9 cellular contexts compared by ENCODE assay signal in genomic region chr17:11986939-11987329, GRCh38. TPM values are rescaled to one million over a fixed set of nuclear protein-coding genes. Genes with fewer than 3 reads are reported as not detected.
DNase-seq lines count a peak whose midpoint lies in the region; ATAC-seq, FAIRE-seq and TF ChIP-seq lines count a peak whose summit lies in the region.
"Had no signal": no experiment of that assay in that cellular context is flagged by ENCODE, and none has a peak within 500 bp of the region (broad histone marks: within the 10 kb centered on the region; RNA-seq: fewer than 3 reads in every experiment).

No MANE protein-coding gene starts in this region.

- H3K36me3 Mint-ChIP-seq in activated T-cell treated with anti-CD3 and anti-CD28 coated beads, Interleukin-2, amount 50 U/mL, for 4 hours (ENCODE audit: insufficient read depth): peaks cover 54% of the 10 kb centered on the region
- H3K36me3 Mint-ChIP-seq in immature natural killer cell: peaks cover 28 to 70% (median 47%) of the 10 kb centered on the region in 3 donors

- no peak for TF ChIP-seq POLR2A in A549 (IDR thresholded peaks at IDR 0.05; ENCODE audit: low read length)

- H3K4me1 ChIP-seq in A549: no peaks in the 10 kb centered on the region

- DNase-seq in A549 (ENCODE audit: low read depth in 1 of 2, low spot score in 1 of 2) (peak; percentile 49 to 66), GM13977 (ENCODE audit: low spot score) (no peak), SK-N-DZ (ENCODE audit: low spot score) (peak; percentile 51), foreskin melanocyte (peak; percentile 35), renal cortical epithelial cell (ENCODE audit: low read depth) (peak; percentile 62), immature natural killer cell (no peak)
- DNase-seq in activated T-cell treated with anti-CD3 and anti-CD28 coated beads, Interleukin-2, amount 50 U/mL, for 4 hours: no peak

- no peak overlapping the region for H3K27ac ChIP-seq in A549

- WGBS in A549 (ENCODE audit: missing lambda C conversion rate): 15% methylated on average over 5 of the region's 5 CpGs

- in situ Hi-C loops in GM13977 (cut with MboI; ENCODE audit: low pct_unique_long_range_greater_than_20kb, low sequenced_read_pairs, unreplicated experiment): no loop called here

- no peaks in the 10 kb centered on the region for H3K27me3 Mint-ChIP-seq in activated T-cell treated with anti-CD3 and anti-CD28 coated beads, Interleukin-2, amount 50 U/mL, for 4 hours (ENCODE audit: low read depth)
- H3K27me3 Mint-ChIP-seq in immature natural killer cell (ENCODE audit: low read depth in 3 of 3): no peaks in the 10 kb centered on the region
- H3K27me3 Mint-ChIP-seq: stimulated activated naive CD8-positive, alpha-beta T cell treated with anti-CD3 and anti-CD28 coated beads, Interleukin-15, Interleukin-2, amounts not matched to agents 100 ng/mL and 50 ng/mL, for 24 hours had no signal

- TF ChIP-seq EP300 in A549 (IDR thresholded peaks at IDR 0.05): no peak

- H3K4me2 ChIP-seq in A549: no peak overlapping the region

- peaks cover 9% of the 10 kb centered on the region for H3K4me1 Mint-ChIP-seq in activated T-cell treated with anti-CD3 and anti-CD28 coated beads, Interleukin-2, amount 50 U/mL, for 4 hours (ENCODE audit: low read depth)
- peaks cover 10 to 12% of the 10 kb centered on the region in 2 donors for H3K4me1 Mint-ChIP-seq in immature natural killer cell

- no peaks in the 10 kb centered on the region for H3K9me3 Mint-ChIP-seq in activated T-cell treated with anti-CD3 and anti-CD28 coated beads, Interleukin-2, amount 50 U/mL, for 4 hours
- no peaks in the 10 kb centered on the region for H3K9me3 Mint-ChIP-seq in immature natural killer cell
- H3K9me3 Mint-ChIP-seq: stimulated activated naive CD8-positive, alpha-beta T cell treated with anti-CD3 and anti-CD28 coated beads, Interleukin-15, Interleukin-2, amounts not matched to agents 100 ng/mL and 50 ng/mL, for 24 hours had no signal

- CTCF ChIA-PET in A549 (lab: Yijun Ruan, JAX): interaction anchor here (0.7 to 6.6 kb wide), 16 partner anchors 9 to 1340 kb away, joined by 3 to 37 read pairs (median 4); partner anchors contain the start of gene ZNF18

- peak; percentile 73 to 82 for TF ChIP-seq RAD21 in A549 (conservative IDR thresholded peaks at IDR 0.05 in 1 of 2, IDR thresholded peaks at IDR 0.05 in 1 of 2)

- ATAC-seq in A549 (peak; percentile 74 to 84; a peak in 5 of 6 replicates), HG03159 (IDR thresholded peaks at IDR 0.05; ENCODE audit: unreplicated experiment) (no peak)
- no peak for ATAC-seq in activated T-cell treated with anti-CD3 and anti-CD28 coated beads, Interleukin-2, amount 50 U/mL, for 4 hours

- no peaks in the 10 kb centered on the region for H3K9me3 ChIP-seq in A549

- H3K4me3 Mint-ChIP-seq in activated T-cell treated with anti-CD3 and anti-CD28 coated beads, Interleukin-2, amount 50 U/mL, for 4 hours: no peak overlapping the region
- no peak overlapping the region for H3K4me3 Mint-ChIP-seq in immature natural killer cell
- H3K4me3 Mint-ChIP-seq: stimulated activated naive CD8-positive, alpha-beta T cell treated with anti-CD3 and anti-CD28 coated beads, Interleukin-15, Interleukin-2, amounts not matched to agents 100 ng/mL and 50 ng/mL, for 24 hours had no signal

- no peak overlapping the region for H3K4me3 ChIP-seq in A549

- POLR2A ChIA-PET in A549 (lab: Yijun Ruan, JAX): interaction anchor here (1.3 kb wide), 1 partner anchor 11 kb away, joined by 7 read pairs; the partner anchor contains the start of gene ZNF18

- peak; percentile 98 for FAIRE-seq in A549 (lab: Jason Lieb, UNC)

- no peak overlapping the region for H3K27ac Mint-ChIP-seq in immature natural killer cell
- H3K27ac Mint-ChIP-seq: stimulated activated naive CD8-positive, alpha-beta T cell treated with anti-CD3 and anti-CD28 coated beads, Interleukin-15, Interleukin-2, amounts not matched to agents 100 ng/mL and 50 ng/mL, for 24 hours had no signal

- peak; percentile 79 for TF ChIP-seq CTCF in A549 (IDR thresholded peaks at IDR 0.05)
- TF ChIP-seq CTCF in GM13977 (IDR thresholded peaks at IDR 0.05; ENCODE audit: extremely low read depth, insufficient read depth, missing control alignments): peak; percentile 31

TF ChIP-seq in A549, 52 proteins besides CTCF, POLR2A, EP300 and RAD21:
- TF ChIP-seq SMC3 (IDR thresholded peaks at IDR 0.05) (peak; percentile 73), MYC (IDR thresholded peaks at IDR 0.05; ENCODE audit: borderline replicate concordance, low read length) (no peak), FOSL2 (IDR thresholded peaks at IDR 0.05) (no peak), FOSL2 (CRISPR knock-in tag; IDR thresholded peaks at IDR 0.05) (no peak)

RNA-seq across cellular contexts. Expression of gene ZNF18, which starts 10.3 kb away (rescaled TPM):
- polyA plus RNA-seq in A549 (2011; rRNA removed): 12.3 and 12.6 TPM in 2 replicates
- 2.8 and 3.4 TPM in 2 replicates for polyA plus RNA-seq in A549 (2012; cell fraction: cytosol; rRNA removed)
- polyA plus RNA-seq in A549 (2012; cell fraction: nucleus; rRNA removed): 3.5 and 5.6 TPM in 2 replicates
- 5.0 to 5.6 TPM (median 5.1 TPM) in 3 replicates for polyA plus RNA-seq in A549 (2017; fragmentation: RNase III; extraction: RNeasy Plus Mini Kit Qiagen cat#74134 plus additional on column Dnase treatment)
- polyA minus RNA-seq in A549 (2011; rRNA and poly(A)+ RNA removed): 9.1 and 9.7 TPM in 2 replicates
- 6.2 and 7.4 TPM in 2 replicates for polyA plus RNA-seq in SK-N-DZ (2014; cell fraction: cytosol; rRNA removed)
- 4.8 and 4.9 TPM in 2 replicates for polyA plus RNA-seq in SK-N-DZ (2014; cell fraction: nucleus; rRNA removed)
- total RNA-seq in renal cortical epithelial cell: 9.7 and 10.6 TPM in 2 replicates
- 1 to 10 TPM; 5.3 to 7.5 (median 7.3) TPM for total RNA-seq in activated T-cell treated with anti-CD3 and anti-CD28 coated beads, Interleukin-2, amount 50 U/mL, for 4 hours
- 10 to 100 TPM in 1 of 3 donors, 1 to 10 TPM in 2; 4.4 to 10.6 (median 8.2) TPM for polyA plus RNA-seq in immature natural killer cell

RNA-seq across cellular contexts. Expression of gene MAP2K4, which starts 33.7 kb away (rescaled TPM):
- polyA plus RNA-seq in A549 (2011; rRNA removed): 47.7 and 49.7 TPM in 2 replicates
- polyA plus RNA-seq in A549 (2012; cell fraction: cytosol; rRNA removed): 10.9 and 12.8 TPM in 2 replicates
- 6.8 and 9.6 TPM in 2 replicates for polyA plus RNA-seq in A549 (2012; cell fraction: nucleus; rRNA removed)
- 27.9 to 30.5 TPM (median 28.9 TPM) in 3 replicates for polyA plus RNA-seq in A549 (2017; fragmentation: RNase III; extraction: RNeasy Plus Mini Kit Qiagen cat#74134 plus additional on column Dnase treatment)
- 30.0 TPM in 2 replicates for polyA minus RNA-seq in A549 (2011; rRNA and poly(A)+ RNA removed)
- 29.7 and 30.3 TPM in 2 replicates for polyA plus RNA-seq in SK-N-DZ (2014; cell fraction: cytosol; rRNA removed)
- 17.2 and 20.4 TPM in 2 replicates for polyA plus RNA-seq in SK-N-DZ (2014; cell fraction: nucleus; rRNA removed)
- total RNA-seq in renal cortical epithelial cell: 46.7 and 50.2 TPM in 2 replicates
- 10 to 100 TPM; 32.2 to 39.3 (median 33.1) TPM for total RNA-seq in activated T-cell treated with anti-CD3 and anti-CD28 coated beads, Interleukin-2, amount 50 U/mL, for 4 hours
- polyA plus RNA-seq in immature natural killer cell: 10 to 100 TPM; 21.2 to 29.5 (median 26.2) TPM

Comparison
In these comparisons a context has a peak if more than half of its experiments do, and no peak if none do; other contexts are left out.
1. ATAC-seq: peak in A549 (2 of 2); none in activated T-cell treated with anti-CD3 and anti-CD28 coated beads, Interleukin-2, amount 50 U/mL, for 4 hours (0 of 2) and HG03159 (single experiment).
2. DNase-seq: peak in A549 (2 of 2), SK-N-DZ (single experiment), foreskin melanocyte (single experiment) and renal cortical epithelial cell (single experiment); none in GM13977 (single experiment), activated T-cell treated with anti-CD3 and anti-CD28 coated beads, Interleukin-2, amount 50 U/mL, for 4 hours (single experiment) and immature natural killer cell (0 of 3).